ENCODE assay signal across 1 cellular context in genomic region chr7:108028111-108028510, GRCh38.
TF ChIP-seq lines count a peak whose summit lies in the region.

No MANE protein-coding gene starts in this region.

TF ChIP-seq in HepG2, 621 proteins besides CTCF, POLR2A, EP300 and RAD21 (continued from another document and continues in another):
- TF ChIP-seq ZNF317 (CRISPR knock-in tag; IDR thresholded peaks at IDR 0.05) (no peak), ELF3 (CRISPR knock-in tag; IDR thresholded peaks at IDR 0.05) (no peak), ZBTB46 (CRISPR knock-in tag; IDR thresholded peaks at IDR 0.05; ENCODE audit: borderline replicate concordance) (no peak), NR2C2 (CRISPR knock-in tag; IDR thresholded peaks at IDR 0.05; ENCODE audit: borderline replicate concordance) (no peak), ZNF484 (CRISPR knock-in tag; IDR thresholded peaks at IDR 0.05; ENCODE audit: borderline replicate concordance, low read depth) (no peak), HNF4A (CRISPR knock-in tag; IDR thresholded peaks at IDR 0.05) (no peak), SPEN (CRISPR knock-in tag; IDR thresholded peaks at IDR 0.05; ENCODE audit: low read depth) (no peak), GFI1 (CRISPR knock-in tag; IDR thresholded peaks at IDR 0.05; ENCODE audit: borderline replicate concordance) (peak; percentile 96), ZBTB49 (CRISPR knock-in tag; IDR thresholded peaks at IDR 0.05; ENCODE audit: borderline replicate concordance) (no peak), ZFP36L1 (CRISPR knock-in tag; IDR thresholded peaks at IDR 0.05) (no peak), NFRKB (IDR thresholded peaks at IDR 0.05) (no peak), RFXANK (CRISPR knock-in tag; IDR thresholded peaks at IDR 0.05) (no peak), ZNF784 (CRISPR knock-in tag; IDR thresholded peaks at IDR 0.05; ENCODE audit: borderline replicate concordance) (no peak), ZNF609 (CRISPR knock-in tag; IDR thresholded peaks at IDR 0.05; ENCODE audit: borderline replicate concordance) (peak; percentile 97), MTA1 (CRISPR knock-in tag; IDR thresholded peaks at IDR 0.05; ENCODE audit: borderline replicate concordance) (no peak), MIER3 (CRISPR knock-in tag; IDR thresholded peaks at IDR 0.05; ENCODE audit: borderline replicate concordance) (peak; percentile 51; the same call in 1 of the 2 replicates), ZNF451 (CRISPR knock-in tag; IDR thresholded peaks at IDR 0.05) (no peak), ZXDC (CRISPR knock-in tag; IDR thresholded peaks at IDR 0.05) (no peak), HMG20A (CRISPR knock-in tag; IDR thresholded peaks at IDR 0.05; ENCODE audit: borderline replicate concordance) (peak; percentile 97), AHR (CRISPR knock-in tag; IDR thresholded peaks at IDR 0.05) (no peak), PCBP1 (IDR thresholded peaks at IDR 0.05; ENCODE audit: borderline replicate concordance, low read depth, low read length) (no peak), REST (IDR thresholded peaks at IDR 0.05; ENCODE audit: borderline replicate concordance in 1 of 2, low read depth in 1 of 2, low read length in 2 of 2) (peak in 1 of 2 experiments; percentile 75; a peak in 1 of 4 replicates), ZNF703 (CRISPR knock-in tag; IDR thresholded peaks at IDR 0.05; ENCODE audit: borderline replicate concordance) (peak; percentile 43; the same call in 1 of the 2 replicates), YY1 (IDR thresholded peaks at IDR 0.05; ENCODE audit: insufficient read depth, insufficient replicate concordance, low read depth, low read length) (no peak), PHF21A (CRISPR knock-in tag; IDR thresholded peaks at IDR 0.05) (no peak), ZFP37 (CRISPR knock-in tag; IDR thresholded peaks at IDR 0.05; ENCODE audit: borderline replicate concordance) (no peak), ZBTB33 (CRISPR knock-in tag; IDR thresholded peaks at IDR 0.05) (no peak), NFE2 (CRISPR knock-in tag; IDR thresholded peaks at IDR 0.05) (no peak), PAF1 (CRISPR knock-in tag; IDR thresholded peaks at IDR 0.05) (no peak), KDM4B (CRISPR knock-in tag; IDR thresholded peaks at IDR 0.05) (no peak), ZNF660 (CRISPR knock-in tag; IDR thresholded peaks at IDR 0.05; ENCODE audit: borderline replicate concordance, low read depth) (no peak), ZNF850 (CRISPR knock-in tag; conservative IDR thresholded peaks at IDR 0.05) (no peak), PRPF4 (IDR thresholded peaks at IDR 0.05; ENCODE audit: low read depth, low read length, poor library complexity, severe bottlenecking) (no peak), RFXAP (CRISPR knock-in tag; IDR thresholded peaks at IDR 0.05; ENCODE audit: borderline replicate concordance) (no peak), PBX3 (CRISPR knock-in tag; IDR thresholded peaks at IDR 0.05; ENCODE audit: borderline replicate concordance) (no peak), RXRA (CRISPR knock-in tag; IDR thresholded peaks at IDR 0.05) (no peak), NCOA2 (CRISPR knock-in tag; IDR thresholded peaks at IDR 0.05) (peak; percentile 74), ZNF24 (IDR thresholded peaks at IDR 0.05) (no peak), RAD51 (IDR thresholded peaks at IDR 0.05; ENCODE audit: borderline replicate concordance) (no peak), ZSCAN20 (CRISPR knock-in tag; IDR thresholded peaks at IDR 0.05; ENCODE audit: borderline replicate concordance) (no peak), TBL1XR1 (IDR thresholded peaks at IDR 0.05; ENCODE audit: borderline replicate concordance, low read length, partially characterized antibody) (peak; percentile 92), SOX5 (CRISPR knock-in tag; IDR thresholded peaks at IDR 0.05; ENCODE audit: borderline replicate concordance) (peak; percentile 77; the same call in 1 of the 2 replicates), ZNF772 (CRISPR knock-in tag; IDR thresholded peaks at IDR 0.05) (no peak), TGIF2 (CRISPR knock-in tag; IDR thresholded peaks at IDR 0.05) (no peak), BORCS8-MEF2B (CRISPR knock-in tag; IDR thresholded peaks at IDR 0.05) (no peak)
